11 cellular contexts compared by ENCODE assay signal in the genomic region with DNA sequence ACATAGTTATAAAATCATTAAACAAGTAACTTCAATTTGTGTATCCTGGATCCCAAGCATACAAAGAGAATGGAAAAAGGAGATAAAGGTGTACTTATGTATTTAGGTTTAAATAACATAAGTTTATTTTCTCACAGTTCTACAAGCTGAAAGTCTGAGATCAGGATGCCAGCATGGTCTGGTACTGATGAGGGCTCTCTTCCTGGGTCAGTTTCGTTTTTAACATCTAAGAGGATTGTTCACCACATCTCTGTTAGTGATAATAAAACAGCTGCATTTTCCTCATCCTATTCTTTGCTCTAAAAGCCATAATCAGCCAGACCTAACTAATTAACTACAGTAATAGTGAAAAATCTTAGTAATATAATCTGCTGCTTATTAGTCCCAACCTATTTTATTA. TPM values are rescaled to one million over a fixed set of nuclear protein-coding genes. Genes with fewer than 3 reads are reported as not detected.
DNase-seq lines count a peak whose midpoint lies in the region; TF ChIP-seq lines count a peak whose summit lies in the region.
"Had no signal": no experiment of that assay in that cellular context is flagged by ENCODE, and none has a peak within 500 bp of the region (broad histone marks: within the 10 kb centered on the region; RNA-seq: fewer than 3 reads in every experiment).

No MANE protein-coding gene starts in this region.

- H3K4me1 ChIP-seq in OCI-LY7 (ENCODE audit: insufficient read depth, low read length, poor library complexity, severe bottlenecking) (peaks cover 27% of the 10 kb centered on the region), endodermal cell (ENCODE audit: control insufficient read depth, insufficient read depth, low read length) (peaks cover 4% of the 10 kb centered on the region), skeletal muscle satellite cell (ENCODE audit: control insufficient read depth, insufficient read depth, low read length) (peaks cover 30% of the 10 kb centered on the region)

- POLR2A ChIA-PET in activated CD4-positive, alpha-beta T cell treated with anti-CD3 and anti-CD28 coated beads, Interleukin-2, amount 10 ng/mL, durations not matched to agents 7 days and 5 days (lab: Charles Lee): no interaction called here
- POLR2A ChIA-PET in OCI-LY7 (lab: Charles Lee): no interaction called here

- peak overlapping the region; percentile 83 for H3K4me3 ChIP-seq in OCI-LY7 (ENCODE audit: low read depth, low read length, poor library complexity, severe bottlenecking)
- peak overlapping the region; percentile 90 for H3K4me3 ChIP-seq in endodermal cell (ENCODE audit: low read length)
- peak overlapping the region; percentile 99 for H3K4me3 ChIP-seq in skeletal muscle satellite cell (ENCODE audit: low read length)
- H3K4me3 ChIP-seq: SJSA1 had no signal

- H3K9me3 ChIP-seq in OCI-LY7 (ENCODE audit: low read length) (no peaks in the 10 kb centered on the region), endodermal cell (ENCODE audit: control insufficient read depth, low read length) (no peaks in the 10 kb centered on the region), skeletal muscle satellite cell (replicated peaks; ENCODE audit: low read length) (no peaks in the 10 kb centered on the region)
- H3K9me3 ChIP-seq: SJSA1 had no signal

- no peaks in the 10 kb centered on the region for H3K9me3 Mint-ChIP-seq in activated CD4-positive, alpha-beta T cell treated with anti-CD3 and anti-CD28 coated beads, Interleukin-2, amount 10 ng/mL, durations not matched to agents 7 days and 5 days
- H3K9me3 Mint-ChIP-seq in endodermal cell: no peaks in the 10 kb centered on the region

- H3K36me3 Mint-ChIP-seq in activated CD4-positive, alpha-beta T cell treated with anti-CD3 and anti-CD28 coated beads, Interleukin-2, amount 10 ng/mL, durations not matched to agents 7 days and 5 days (ENCODE audit: low read depth): peaks cover 63% of the 10 kb centered on the region
- H3K36me3 Mint-ChIP-seq in endodermal cell (ENCODE audit: low read depth): peaks cover 4% of the 10 kb centered on the region

- CTCF ChIA-PET in activated CD4-positive, alpha-beta T cell treated with anti-CD3 and anti-CD28 coated beads, Interleukin-2, amount 10 ng/mL, durations not matched to agents 7 days and 5 days (lab: Charles Lee): no interaction called here
- CTCF ChIA-PET in OCI-LY7 (lab: Charles Lee; ENCODE audit: unreplicated experiment): no interaction called here

- peaks cover 63% of the 10 kb centered on the region for H3K4me1 Mint-ChIP-seq in activated CD4-positive, alpha-beta T cell treated with anti-CD3 and anti-CD28 coated beads, Interleukin-2, amount 10 ng/mL, durations not matched to agents 7 days and 5 days
- peaks cover 23% of the 10 kb centered on the region for H3K4me1 Mint-ChIP-seq in endodermal cell

- no peak overlapping the region for H3K27ac Mint-ChIP-seq in activated CD4-positive, alpha-beta T cell treated with anti-CD3 and anti-CD28 coated beads, Interleukin-2, amount 10 ng/mL, durations not matched to agents 7 days and 5 days
- no peak overlapping the region for H3K27ac Mint-ChIP-seq in endodermal cell

- DNase-seq in activated CD4-positive, alpha-beta T cell treated with anti-CD3 and anti-CD28 coated beads, Interleukin-2, amount 10 ng/mL, durations not matched to agents 7 days and 5 days: no peak
- DNase-seq in activated CD4-positive, alpha-beta T cell treated with anti-CD3 and anti-CD28 coated beads, Interleukin-2, amount 50 U/mL, for 1 hour: no peak
- DNase-seq in OCI-LY7 (ENCODE audit: low spot score) (peak; percentile 35), endodermal cell (no peak), NCI-H1694 treated with DMSO at 0.1 percent for 48 hours (lab: John Stamatoyannopoulos, UW) (no peak)
- DNase-seq in stimulated activated CD8-positive, alpha-beta memory T cell treated with anti-CD3 and anti-CD28 coated beads, Interleukin-4, amount 100 ng/mL, for 48 hours: no peak
- DNase-seq in activated CD8-positive, alpha-beta memory T cell treated with anti-CD3 and anti-CD28 coated beads, Interleukin-2, amount 50 U/mL, for 4 hours: no peak
- DNase-seq: midbrain, trophoblast cell had no signal

- no peaks in the 10 kb centered on the region for H3K27me3 Mint-ChIP-seq in activated CD4-positive, alpha-beta T cell treated with anti-CD3 and anti-CD28 coated beads, Interleukin-2, amount 10 ng/mL, durations not matched to agents 7 days and 5 days
- H3K27me3 Mint-ChIP-seq in endodermal cell (ENCODE audit: insufficient read depth): peaks cover 26% of the 10 kb centered on the region

- H2AFZ ChIP-seq in OCI-LY7 (ENCODE audit: low read length): no peak overlapping the region; the same call in 1 of the 2 replicates

- H3K27me3 ChIP-seq in endodermal cell (ENCODE audit: control insufficient read depth, insufficient read depth, low read length, poor library complexity, severe bottlenecking) (peaks cover 10% of the 10 kb centered on the region), skeletal muscle satellite cell (ENCODE audit: control insufficient read depth, insufficient read depth, low read length) (no peaks in the 10 kb centered on the region)
- H3K27me3 ChIP-seq: SJSA1 had no signal

- no peak for TF ChIP-seq CTCF in OCI-LY7 (conservative IDR thresholded peaks at IDR 0.05; ENCODE audit: low read length)
- no peak for TF ChIP-seq CTCF in endodermal cell (conservative IDR thresholded peaks at IDR 0.05)

- H3K4me3 Mint-ChIP-seq in activated CD4-positive, alpha-beta T cell treated with anti-CD3 and anti-CD28 coated beads, Interleukin-2, amount 10 ng/mL, durations not matched to agents 7 days and 5 days: peak overlapping the region; percentile 17
- no peak overlapping the region for H3K4me3 Mint-ChIP-seq in endodermal cell

- H3K9ac ChIP-seq in endodermal cell (ENCODE audit: extremely low read depth, low read length, poor library complexity, severe bottlenecking) (no peak overlapping the region), skeletal muscle satellite cell (ENCODE audit: low read depth, low read length) (peak overlapping the region; percentile 20)

- 94% methylated on average over 1 of the region's 1 CpG; no CpG with 5 or more reads in 1 of the 2 experiments for WGBS in endodermal cell (ENCODE audit: insufficient coverage in 1 of 2, insufficient read length in 1 of 2), 2 experiments

- intact Hi-C loops in OCI-LY7 (cut with micrococcal nuclease; ENCODE audit: unreplicated experiment): no loop called here

- peaks cover 84% of the 10 kb centered on the region for H3K79me2 ChIP-seq in OCI-LY7 (ENCODE audit: insufficient read depth, low read depth, low read length)

- no peaks in the 10 kb centered on the region for H3K9me2 ChIP-seq in OCI-LY7 (ENCODE audit: insufficient read depth, low read length)

- H3K36me3 ChIP-seq in OCI-LY7 (ENCODE audit: insufficient read depth, low read length) (peaks cover 18% of the 10 kb centered on the region), endodermal cell (ENCODE audit: control insufficient read depth, insufficient read depth, low read length) (no peaks in the 10 kb centered on the region), skeletal muscle satellite cell (ENCODE audit: insufficient read depth, low read length) (peaks cover 11% of the 10 kb centered on the region)

- BruUV-seq in OCI-LY7 (replicated peaks; lab: Mats Ljungman, UMichigan): no TSS peak

- peak overlapping the region; percentile 97 for H3K4me2 ChIP-seq in OCI-LY7 (ENCODE audit: low read length)
- peak overlapping the region; percentile 97 for H3K4me2 ChIP-seq in skeletal muscle satellite cell (ENCODE audit: low read length)

- peaks cover 25% of the 10 kb centered on the region for H4K20me1 ChIP-seq in OCI-LY7 (ENCODE audit: insufficient read depth, low read length)

- H3K27ac ChIP-seq in OCI-LY7 (ENCODE audit: low read depth, low read length, poor library complexity, severe bottlenecking) (no peak overlapping the region), endodermal cell (ENCODE audit: low read depth, low read length) (no peak overlapping the region)
- H3K27ac ChIP-seq: SJSA1 had no signal

RNA-seq across cellular contexts. Expression of a gene that starts 5.2 kb away (rescaled TPM):
- total RNA-seq in activated CD4-positive, alpha-beta T cell treated with anti-CD3 and anti-CD28 coated beads, Interleukin-2, amount 10 ng/mL, durations not matched to agents 7 days and 5 days: 10 to 100 TPM; 29.3 to 39.7 TPM
- total RNA-seq in OCI-LY7 (2014; rRNA removed; shearing (Covaris generic)): 17.8 and 19.0 TPM in 2 replicates
- total RNA-seq in OCI-LY7 (2022) (27.0 and 36.6 TPM in 2 replicates), endodermal cell (10 to 100 TPM; 12.2 to 17.4 TPM)
- 17.6 TPM for polyA plus RNA-seq in endodermal cell (2013, experiment 1 of 2)
- polyA plus RNA-seq in endodermal cell (2013, experiment 2 of 2): 18.7 TPM
- total RNA-seq in skeletal muscle satellite cell (2012; rRNA removed): 50.7 and 62.3 TPM in 2 replicates
